Comparison of ENCODE assay signal across 25 cellular contexts in genomic region chr1:48808496-48808895, GRCh38.
"Had no signal": no experiment of that assay in that cellular context is flagged by ENCODE, and none has a peak within 500 bp of the region (broad histone marks: within the 10 kb centered on the region; RNA-seq: fewer than 3 reads in every experiment).

No MANE protein-coding gene starts in this region.

- H3K27me3 Mint-ChIP-seq: activated naive CD4-positive, alpha-beta T cell treated with anti-CD3 and anti-CD28 coated beads, Interleukin-2, amount 50 U/mL, for 24 hours had no signal

- H3K36me3 ChIP-seq: WERI-Rb-1 had no signal

- H3K4me3 Mint-ChIP-seq: activated CD4-positive, alpha-beta T cell treated with anti-CD3 and anti-CD28 coated beads for 36 hours; activated CD8-positive, alpha-beta T cell treated with anti-CD3 and anti-CD28 coated beads for 36 hours; activated naive CD4-positive, alpha-beta T cell treated with anti-CD3 and anti-CD28 coated beads, Interleukin-2, amount 50 U/mL, for 24 hours; T-cell had no signal

- H3K36me3 Mint-ChIP-seq: activated naive CD4-positive, alpha-beta T cell treated with anti-CD3 and anti-CD28 coated beads, Interleukin-2, amount 50 U/mL, for 24 hours; T-cell had no signal

- H3K4me1 Mint-ChIP-seq: activated CD4-positive, alpha-beta T cell treated with anti-CD3 and anti-CD28 coated beads for 36 hours; activated naive CD4-positive, alpha-beta T cell treated with anti-CD3 and anti-CD28 coated beads, Interleukin-2, amount 50 U/mL, for 24 hours; T-cell had no signal

- DNase-seq: activated CD4-positive, alpha-beta T cell treated with anti-CD3 and anti-CD28 coated beads for 36 hours; activated CD8-positive, alpha-beta memory T cell treated with anti-CD3 and anti-CD28 coated beads, Interleukin-2, amount 50 U/mL, for 48 hours; activated CD8-positive, alpha-beta T cell treated with anti-CD3 and anti-CD28 coated beads for 36 hours; activated naive CD4-positive, alpha-beta T cell; activated T-cell treated with anti-CD3 and anti-CD28 coated beads, Interleukin-2, amount 50 U/mL, for 1 hour; amygdala; cerebellar nuclear complex; KG1; NCI-H1092; NCI-H1417; NCI-H1930; NCI-H2171; NCI-H2227 treated with DMSO at 0.1 percent for 48 hours; NCI-H446 treated with DMSO at 0.1 percent for 48 hours; NCI-H526 treated with DMSO at 0.1 percent for 48 hours; NK-92 treated with Interleukin-12 subunit alpha and Interleukin-12 subunit beta, amount 100 ng/mL, for 24 hours; OCI-M1; RPMI8226; T-cell; T-helper 2 cell; WERI-Rb-1 had no signal

- H3K27ac Mint-ChIP-seq: activated CD4-positive, alpha-beta T cell treated with anti-CD3 and anti-CD28 coated beads for 36 hours; activated CD8-positive, alpha-beta T cell treated with anti-CD3 and anti-CD28 coated beads for 36 hours; activated naive CD4-positive, alpha-beta T cell treated with anti-CD3 and anti-CD28 coated beads, Interleukin-2, amount 50 U/mL, for 24 hours; T-cell had no signal

- H3K9me3 Mint-ChIP-seq: activated CD8-positive, alpha-beta T cell treated with anti-CD3 and anti-CD28 coated beads for 36 hours; activated naive CD4-positive, alpha-beta T cell treated with anti-CD3 and anti-CD28 coated beads, Interleukin-2, amount 50 U/mL, for 24 hours; T-cell had no signal

- H3K27ac ChIP-seq: SK-N-MC, WERI-Rb-1 had no signal

- H3K4me3 ChIP-seq: SK-N-MC had no signal

- ATAC-seq: activated CD4-positive, alpha-beta T cell treated with anti-CD3 and anti-CD28 coated beads for 36 hours; activated CD8-positive, alpha-beta T cell treated with anti-CD3 and anti-CD28 coated beads for 36 hours; Panc1; Right ventricle myocardium inferior; T-cell had no signal
